In the genomic region with DNA sequence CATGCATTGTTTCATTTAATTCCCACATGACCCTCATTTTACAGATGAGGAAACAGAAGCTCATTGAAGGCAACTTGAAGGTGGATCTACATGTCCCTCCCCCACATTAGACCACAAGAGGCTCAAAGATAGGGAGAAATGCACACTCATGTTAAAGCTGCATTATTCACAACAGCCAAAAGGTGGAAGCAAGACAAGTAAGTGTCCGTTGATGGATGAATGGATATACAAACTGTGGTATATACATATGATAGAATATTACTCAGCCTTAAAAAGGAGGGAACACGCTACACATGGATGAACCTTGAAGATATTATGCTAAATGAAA, we compare ENCODE assay signal across 9 cellular contexts.
A peak's percentile ranks its signal among the peaks of the same experiment; 100 is the strongest.
DNase-seq lines count a peak whose midpoint lies in the region; ATAC-seq and TF ChIP-seq lines count a peak whose summit lies in the region.
"Had no signal": no experiment of that assay in that cellular context is flagged by ENCODE, and none has a peak within 500 bp of the region (broad histone marks: within the 10 kb centered on the region; RNA-seq: fewer than 3 reads in every experiment).

No MANE protein-coding gene starts in this region.

- no peak overlapping the region for H3K9ac ChIP-seq in neural progenitor cell

- no TSS peak for BruUV-seq in PC-9 (replicated peaks; lab: Mats Ljungman, UMichigan)

- no peak overlapping the region for H3K27ac Mint-ChIP-seq in neural progenitor cell

- no peak overlapping the region for H3K27ac ChIP-seq in HEK293 (ENCODE audit: extremely low read depth, low read depth, low read length)
- peak overlapping the region; percentile 94 for H3K27ac ChIP-seq in PC-9
- no peak overlapping the region for H3K27ac ChIP-seq in neural progenitor cell
- H3K27ac ChIP-seq in caudate nucleus (ENCODE audit: low read depth, low read length): no peak overlapping the region
- H3K27ac ChIP-seq: gastroesophageal sphincter had no signal

- H3K4me1 Mint-ChIP-seq in neural progenitor cell: no peaks in the 10 kb centered on the region

- H3K4me2 ChIP-seq in PC-9: peak overlapping the region; percentile 39
- H3K4me2 ChIP-seq in neural progenitor cell: no peak overlapping the region

- ATAC-seq in HG03378 (IDR thresholded peaks at IDR 0.05; ENCODE audit: unreplicated experiment): no peak
- no peak for ATAC-seq in GM21737 (IDR thresholded peaks at IDR 0.05; ENCODE audit: unreplicated experiment)

- DNase-seq in PC-9 (peak in 1 of 2 experiments; percentile 76), choroid plexus epithelial cell (ENCODE audit: low read depth) (peak; percentile 48), neural progenitor cell (ENCODE audit: low spot score) (no peak), caudate nucleus (lab: John Stamatoyannopoulos, UW) (no peak), NCI-H82 treated with DMSO at 0.1 percent for 48 hours (lab: John Stamatoyannopoulos, UW; ENCODE audit: unreplicated experiment) (no peak)

- H3K9me3 ChIP-seq in HEK293 (ENCODE audit: control insufficient read depth, insufficient read depth, low read depth, low read length) (no peaks in the 10 kb centered on the region), PC-9 (ENCODE audit: insufficient read depth, low read depth) (no peaks in the 10 kb centered on the region), neural progenitor cell (ENCODE audit: low read depth) (no peaks in the 10 kb centered on the region)
- H3K9me3 ChIP-seq: gastroesophageal sphincter had no signal

- no peaks in the 10 kb centered on the region for H3K27me3 ChIP-seq in PC-9 (ENCODE audit: insufficient read depth, low read depth)
- H3K27me3 ChIP-seq in neural progenitor cell: no peaks in the 10 kb centered on the region
- H3K27me3 ChIP-seq: gastroesophageal sphincter had no signal

- TF ChIP-seq CTCF in HEK293 (tag by site-specific recombination; IDR thresholded peaks at IDR 0.05) (no peak), PC-9 (conservative IDR thresholded peaks at IDR 0.05) (peak; percentile 48; the same call in 1 of the 2 replicates), choroid plexus epithelial cell (conservative IDR thresholded peaks at IDR 0.05; ENCODE audit: low read depth, low read length) (peak; percentile 18), neural progenitor cell (IDR thresholded peaks at IDR 0.05) (no peak)

- no peaks in the 10 kb centered on the region for H3K9me3 Mint-ChIP-seq in neural progenitor cell

- peaks cover 7% of the 10 kb centered on the region for H3K27me3 Mint-ChIP-seq in neural progenitor cell (ENCODE audit: insufficient read depth, low read depth)

- H3K36me3 ChIP-seq in HEK293 (ENCODE audit: control insufficient read depth in 2 of 2, insufficient read depth in 1 of 2, low read length in 2 of 2): no peaks in the 10 kb centered on the region
- H3K36me3 ChIP-seq in PC-9 (ENCODE audit: low read depth): no peaks in the 10 kb centered on the region
- no peaks in the 10 kb centered on the region for H3K36me3 ChIP-seq in neural progenitor cell
- H3K36me3 ChIP-seq: gastroesophageal sphincter had no signal

- H2AFZ ChIP-seq in PC-9: no peak overlapping the region
- H2AFZ ChIP-seq in neural progenitor cell (replicated peaks): peak overlapping the region; percentile 40

- H3F3A ChIP-seq in PC-9 (ENCODE audit: insufficient read depth, low read depth) (peaks cover 50% of the 10 kb centered on the region), neural progenitor cell (ENCODE audit: low read depth) (peaks cover 8% of the 10 kb centered on the region)

- H3K36me3 Mint-ChIP-seq in neural progenitor cell: no peaks in the 10 kb centered on the region

- POLR2A ChIA-PET in HEK293 (lab: Yijun Ruan, JAX): interaction anchor here (0.9 kb wide), 1 partner anchor 150 kb away, joined by 3 read pairs; the partner anchor contains the start of gene JUN
- POLR2A ChIA-PET in PC-9 (lab: Charles Lee; ENCODE audit: unreplicated experiment): interaction anchor here (0.6 to 0.7 kb wide), 2 partner anchors 31 to 205 kb away, joined by 3 to 4 read pairs; no protein-coding TSS in a partner anchor

- H3K9me2 ChIP-seq in PC-9 (ENCODE audit: insufficient read depth): no peaks in the 10 kb centered on the region

- no peaks in the 10 kb centered on the region for H4K20me1 ChIP-seq in PC-9 (ENCODE audit: insufficient read depth)
- no peaks in the 10 kb centered on the region for H4K20me1 ChIP-seq in neural progenitor cell (ENCODE audit: low read depth)

- intact Hi-C loops in PC-9 (cut with micrococcal nuclease; ENCODE audit: unreplicated experiment): loop anchor here (1.0 to 2.0 kb wide), 7 partner anchors 31 to 765 kb away; no protein-coding TSS in a partner anchor

- H3K4me1 ChIP-seq in HEK293 (ENCODE audit: control insufficient read depth, insufficient read depth, low read length): no peaks in the 10 kb centered on the region
- peaks cover 70% of the 10 kb centered on the region for H3K4me1 ChIP-seq in PC-9 (replicated peaks; ENCODE audit: insufficient read depth)
- H3K4me1 ChIP-seq in neural progenitor cell: peaks cover 11% of the 10 kb centered on the region

- CTCF ChIA-PET in HEK293 (lab: Yijun Ruan, JAX): interaction anchor here (0.7 to 1.7 kb wide), 2 partner anchors 38 to 765 kb away, joined by 3 to 4 read pairs; no protein-coding TSS in a partner anchor
- CTCF ChIA-PET in PC-9 (lab: Charles Lee): interaction anchor here (1.0 kb wide), 1 partner anchor 117 kb away, joined by 4 read pairs; no protein-coding TSS in a partner anchor

- H3K4me3 Mint-ChIP-seq in neural progenitor cell: no peak overlapping the region

- H3K4me3 ChIP-seq in HEK293 (ENCODE audit: low read depth, low read length): no peak overlapping the region
- H3K4me3 ChIP-seq in PC-9: no peak overlapping the region
- H3K4me3 ChIP-seq in choroid plexus epithelial cell (ENCODE audit: low read depth, low read length): no peak overlapping the region
- no peak overlapping the region for H3K4me3 ChIP-seq in neural progenitor cell
- H3K4me3 ChIP-seq: gastroesophageal sphincter had no signal

- no peaks in the 10 kb centered on the region for H3K79me2 ChIP-seq in PC-9 (ENCODE audit: low read depth)
- no peaks in the 10 kb centered on the region for H3K79me2 ChIP-seq in neural progenitor cell (ENCODE audit: low read depth)

TF ChIP-seq in HEK293, 187 proteins besides CTCF, POLR2A, EP300 and RAD21:
- TF ChIP-seq, protein P1, sequence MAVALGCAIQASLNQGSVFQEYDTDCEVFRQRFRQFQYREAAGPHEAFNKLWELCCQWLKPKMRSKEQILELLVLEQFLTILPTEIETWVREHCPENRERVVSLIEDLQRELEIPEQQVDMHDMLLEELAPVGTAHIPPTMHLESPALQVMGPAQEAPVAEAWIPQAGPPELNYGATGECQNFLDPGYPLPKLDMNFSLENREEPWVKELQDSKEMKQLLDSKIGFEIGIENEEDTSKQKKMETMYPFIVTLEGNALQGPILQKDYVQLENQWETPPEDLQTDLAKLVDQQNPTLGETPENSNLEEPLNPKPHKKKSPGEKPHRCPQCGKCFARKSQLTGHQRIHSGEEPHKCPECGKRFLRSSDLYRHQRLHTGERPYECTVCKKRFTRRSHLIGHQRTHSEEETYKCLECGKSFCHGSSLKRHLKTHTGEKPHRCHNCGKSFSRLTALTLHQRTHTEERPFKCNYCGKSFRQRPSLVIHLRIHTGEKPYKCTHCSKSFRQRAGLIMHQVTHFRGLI (tag by site-specific recombination; IDR thresholded peaks at IDR 0.05): no peak
- TF ChIP-seq ZNF146 (tag by site-specific recombination; IDR thresholded peaks at IDR 0.05): peak; percentile 66; the same call in 1 of the 2 replicates
- TF ChIP-seq FEZF1 (tag by site-specific recombination; IDR thresholded peaks at IDR 0.05): no peak

Comparison
In these comparisons a context has a peak if more than half of its experiments do, and no peak if none do; other contexts are left out.
1. CTCF ChIP-seq: peak in PC-9 (single experiment) and choroid plexus epithelial cell (single experiment); none in HEK293 (single experiment) and neural progenitor cell (single experiment).